In the genomic region with DNA sequence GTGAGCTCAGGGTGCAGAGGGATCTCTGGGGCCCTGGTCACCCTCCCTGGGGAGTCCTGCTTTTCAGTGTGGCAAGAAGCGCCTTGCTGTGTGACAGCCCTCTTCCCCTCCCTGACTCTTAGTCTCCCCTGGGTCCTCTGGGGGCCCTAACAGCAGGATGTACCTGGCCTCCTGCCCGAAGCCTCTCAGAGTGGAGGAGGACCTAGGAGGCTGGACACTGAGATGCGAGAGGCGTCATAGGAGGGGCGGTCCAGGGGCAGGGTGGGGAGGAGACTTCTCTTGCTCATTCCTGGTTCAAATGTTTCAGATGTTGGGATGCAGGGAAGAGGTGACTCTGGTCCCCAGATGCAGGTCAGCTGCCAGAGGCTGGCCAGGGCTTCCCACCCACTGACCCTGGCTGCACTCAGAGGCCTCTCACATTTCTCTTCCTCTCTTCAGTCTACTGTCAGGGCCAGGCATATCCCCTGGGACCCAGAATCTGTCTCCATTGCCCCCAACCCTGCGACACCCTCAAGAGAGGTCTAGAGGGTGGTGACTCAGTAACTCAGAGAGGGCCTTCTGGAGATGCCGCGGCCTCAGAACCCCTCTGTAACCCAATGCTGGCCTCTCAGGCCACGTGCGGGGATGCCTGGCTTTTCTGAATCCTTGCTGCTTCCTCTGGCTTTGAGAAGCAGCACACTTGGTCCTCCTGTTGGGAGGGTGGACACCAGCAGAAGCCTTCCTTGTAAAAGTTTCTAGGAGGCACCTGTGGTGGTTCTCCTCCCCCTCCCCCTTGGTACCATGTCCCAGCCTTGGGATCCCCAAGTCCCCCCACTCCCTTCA, we compare ENCODE assay signal across 10 cellular contexts. TPM values are rescaled to one million over a fixed set of nuclear protein-coding genes. Genes with fewer than 3 reads are reported as not detected.
DNase-seq lines count a peak whose midpoint lies in the region; ATAC-seq and TF ChIP-seq lines count a peak whose summit lies in the region.
"Had no signal": no experiment of that assay in that cellular context is flagged by ENCODE, and none has a peak within 500 bp of the region (broad histone marks: within the 10 kb centered on the region; RNA-seq: fewer than 3 reads in every experiment).

No MANE protein-coding gene starts in this region.

- H3K27ac ChIP-seq in HUES6 (ENCODE audit: low read depth, low read length): peak overlapping the region; percentile 46; the same call in 1 of the 2 replicates
- H3K27ac ChIP-seq in substantia nigra (ENCODE audit: low read depth, low read length, poor library complexity, severe bottlenecking): peak overlapping the region; percentile 3

- H3K9ac ChIP-seq in HUES6 (ENCODE audit: low read length): peak overlapping the region; percentile 66

- H3K4me3 ChIP-seq in HUES6 (ENCODE audit: low read depth, low read length) (no peak overlapping the region), cardiac fibroblast (replicated peaks in 1 of 2; ENCODE audit: low read depth in 2 of 2, low read length in 2 of 2) (no peak overlapping the region)

- ATAC-seq in left lobe of liver (peak; percentile 15), GM18858 (IDR thresholded peaks at IDR 0.05; ENCODE audit: unreplicated experiment) (no peak)
- ATAC-seq: activated CD8-positive, alpha-beta memory T cell treated with anti-CD3 and anti-CD28 coated beads, Interleukin-2, amount 10 ng/mL, durations not matched to agents 7 days and 5 days had no signal

- no peaks in the 10 kb centered on the region for H3K9me3 ChIP-seq in HUES6 (ENCODE audit: control insufficient read depth, insufficient read depth, low read depth, low read length)

- H3K4me1 ChIP-seq in HUES6 (ENCODE audit: control insufficient read depth, insufficient read depth, low read length): peaks cover 26% of the 10 kb centered on the region

- no peaks in the 10 kb centered on the region for H3K27me3 ChIP-seq in HUES6 (ENCODE audit: control insufficient read depth, insufficient read depth, low read length)

- DNase-seq in cardiac fibroblast (ENCODE audit: low read depth in 2 of 2) (peak; percentile 90 to 93), left lobe of liver (ENCODE audit: low spot score) (no peak), substantia nigra (lab: John Stamatoyannopoulos, UW) (peak in 1 of 49 donors; percentile 27), Kasumi-1 (lab: John Stamatoyannopoulos, UW) (no peak), DMS79 (lab: John Stamatoyannopoulos, UW) (no peak)
- DNase-seq in stimulated activated naive CD4-positive, alpha-beta T cell treated with Interleukin-2 at 50 U/mL for 16 hours (lab: John Stamatoyannopoulos, UW): no peak
- DNase-seq: activated CD8-positive, alpha-beta memory T cell treated with anti-CD3 and anti-CD28 coated beads, Interleukin-2, amount 10 ng/mL, durations not matched to agents 7 days and 5 days; glutamatergic neuron had no signal

- H3K36me3 ChIP-seq in HUES6 (ENCODE audit: control insufficient read depth, insufficient read depth, low read length): no peaks in the 10 kb centered on the region

- TF ChIP-seq CTCF in cardiac fibroblast (IDR thresholded peaks at IDR 0.05; ENCODE audit: low read depth, low read length): no peak

RNA-seq across cellular contexts. Expression of a gene that starts 25.9 kb away (rescaled TPM):
- 12.7 TPM for total RNA-seq in left lobe of liver

RNA-seq across cellular contexts. Expression of a gene that starts 33.6 kb away (rescaled TPM):
- total RNA-seq in left lobe of liver: 42.0 TPM

RNA-seq across cellular contexts. Expression of a gene that starts 39.0 kb away (rescaled TPM):
- 0.23 TPM for total RNA-seq in left lobe of liver

RNA-seq across cellular contexts. Expression of a gene that starts 48.1 kb away (rescaled TPM):
- total RNA-seq in left lobe of liver: 10.1 TPM

Comparison
In these comparisons a context has a peak if more than half of its experiments do, and no peak if none do; other contexts are left out.
1. DNase-seq: peak in cardiac fibroblast (2 of 2); none in left lobe of liver (single experiment), Kasumi-1 (0 of 2), stimulated activated naive CD4-positive, alpha-beta T cell treated with Interleukin-2 at 50 U/mL for 16 hours (single experiment) and DMS79 (single experiment).